25 cellular contexts compared by ENCODE assay signal in the genomic region with DNA sequence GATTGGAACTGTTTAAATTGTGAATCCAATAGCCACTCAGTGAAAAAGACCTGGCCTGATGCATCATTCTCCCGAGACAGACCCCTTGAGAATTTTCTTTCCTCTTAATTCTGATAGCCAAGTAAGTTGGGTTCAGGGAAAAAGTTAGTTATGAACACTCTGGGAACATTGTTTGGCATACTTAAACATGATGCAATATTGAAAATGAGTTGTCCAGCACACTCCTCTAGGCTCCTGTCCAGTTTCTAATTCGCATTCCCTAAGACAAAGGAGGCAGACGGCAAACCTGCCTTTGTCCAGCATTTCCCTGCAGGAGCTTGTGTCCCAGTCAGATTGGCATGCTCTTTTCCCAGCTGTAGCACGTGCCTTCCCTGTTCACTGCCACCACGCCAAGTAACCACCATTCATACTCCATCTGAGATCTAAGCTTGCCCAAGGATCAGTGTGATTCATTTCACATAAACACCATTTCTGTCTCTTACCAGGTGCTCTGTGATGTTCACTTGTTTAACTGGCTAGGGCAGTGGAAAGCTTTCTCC.
DNase-seq lines count a peak whose midpoint lies in the region; ATAC-seq and TF ChIP-seq lines count a peak whose summit lies in the region.
"Had no signal": no experiment of that assay in that cellular context is flagged by ENCODE, and none has a peak within 500 bp of the region (broad histone marks: within the 10 kb centered on the region; RNA-seq: fewer than 3 reads in every experiment).

No MANE protein-coding gene starts in this region.

- intact Hi-C loops in Right ventricle myocardium inferior (cut with DNase I) (no loop called here), lower lobe of right lung (cut with DNase I) (no loop called here)

- H3K36me3 ChIP-seq in right atrium auricular region (no peaks in the 10 kb centered on the region), lower lobe of right lung (no peaks in the 10 kb centered on the region), upper lobe of left lung (no peaks in the 10 kb centered on the region)
- H3K36me3 ChIP-seq: ascending aorta, SJCRH30, uterus had no signal

- H3K27ac ChIP-seq in right atrium auricular region (no peak overlapping the region), lower lobe of right lung (no peak overlapping the region), upper lobe of left lung (no peak overlapping the region)
- H3K27ac ChIP-seq: ascending aorta, psoas muscle, SJCRH30, uterus had no signal

- TF ChIP-seq CTCF in right atrium auricular region (IDR thresholded peaks at IDR 0.05), result no peak
- TF ChIP-seq CTCF in choroid plexus epithelial cell (conservative IDR thresholded peaks at IDR 0.05; ENCODE audit: low read depth, low read length), result no peak
- no peak for TF ChIP-seq CTCF in lower lobe of right lung (IDR thresholded peaks at IDR 0.05)
- no peak for TF ChIP-seq CTCF in upper lobe of left lung (IDR thresholded peaks at IDR 0.05)

- WGBS in upper lobe of left lung, 2 donors, result 43 to 50% methylated on average over 5 of the region's 5 CpGs

- TF ChIP-seq EP300 in upper lobe of left lung (IDR thresholded peaks at IDR 0.05), result no peak

- no peaks in the 10 kb centered on the region for H3K4me1 ChIP-seq in right atrium auricular region
- no peaks in the 10 kb centered on the region for H3K4me1 ChIP-seq in lower lobe of right lung
- peaks cover 0 to 4% (median 0%) of the 10 kb centered on the region in 4 donors for H3K4me1 ChIP-seq in upper lobe of left lung
- H3K4me1 ChIP-seq: ascending aorta, psoas muscle, SJCRH30, uterus had no signal

- H3K27me3 ChIP-seq in right atrium auricular region (no peaks in the 10 kb centered on the region), lower lobe of right lung (ENCODE audit: low read depth) (no peaks in the 10 kb centered on the region), upper lobe of left lung (no peaks in the 10 kb centered on the region)
- H3K27me3 ChIP-seq: ascending aorta, SJCRH30, uterus had no signal

- DNase-seq in Right ventricle myocardium inferior (ENCODE audit: missing footprints) (no peak), right atrium auricular region (ENCODE audit: low spot score) (no peak), choroid plexus epithelial cell (ENCODE audit: low read depth) (peak; percentile 1), lower lobe of right lung (no peak), upper lobe of left lung (peak in 1 of 2 donors; percentile 37), GF-D8 (lab: John Stamatoyannopoulos, UW) (no peak), NCI-H1092 (lab: John Stamatoyannopoulos, UW) (no peak)
- DNase-seq: 8988T; activated CD4-positive, alpha-beta T cell treated with anti-CD3 and anti-CD28 coated beads for 36 hours; central memory CD4-positive, alpha-beta T cell; dermis blood vessel endothelial cell; hypothalamus; left cardiac atrium; NCI-H1048; NCI-H1694; NCI-H446 treated with DMSO at 0.1 percent for 48 hours; NCI-H774; SJCRH30; SW 1271; uterus had no signal

- TF ChIP-seq POLR2A in upper lobe of left lung (IDR thresholded peaks at IDR 0.05), result no peak

- ATAC-seq in Right ventricle myocardium inferior (peak; percentile 68), lower lobe of right lung (peak; percentile 71 to 86), upper lobe of left lung (ENCODE audit: low FRiP score in 2 of 2) (peak; percentile 62 to 92), HG03135 (IDR thresholded peaks at IDR 0.05; ENCODE audit: unreplicated experiment) (no peak)
- ATAC-seq: activated CD4-positive, alpha-beta T cell treated with anti-CD3 and anti-CD28 coated beads for 36 hours; esophagus mucosa; stimulated activated memory B cell treated with anti-CD40 and anti-IgM and Interleukin-4, amounts not matched to agents 10 μg/mL and 1 μg/mL and 100 μg/mL, for 72 hours had no signal

- peaks cover 0 to 11% of the 10 kb centered on the region in 2 donors for H3K9me3 ChIP-seq in right atrium auricular region
- no peaks in the 10 kb centered on the region for H3K9me3 ChIP-seq in lower lobe of right lung
- H3K9me3 ChIP-seq in upper lobe of left lung, result no peaks in the 10 kb centered on the region
- H3K9me3 ChIP-seq: ascending aorta, psoas muscle, SJCRH30, uterus had no signal

- H3K4me3 ChIP-seq in right atrium auricular region (no peak overlapping the region), choroid plexus epithelial cell (ENCODE audit: low read depth, low read length) (no peak overlapping the region), lower lobe of right lung (no peak overlapping the region), upper lobe of left lung (no peak overlapping the region)
- H3K4me3 ChIP-seq: ascending aorta, psoas muscle, SJCRH30, uterus had no signal
